Comparison of ENCODE assay signal across 28 cellular contexts in genomic region chr1:174606471-174606870, GRCh38.
"Had no signal": no experiment of that assay in that cellular context is flagged by ENCODE, and none has a peak within 500 bp of the region (broad histone marks: within the 10 kb centered on the region; RNA-seq: fewer than 3 reads in every experiment).

No MANE protein-coding gene starts in this region.

- H3K4me2 ChIP-seq: hepatocyte had no signal

- H3K9me3 ChIP-seq: colonic mucosa, esophagus muscularis mucosa, esophagus squamous epithelium, gastrocnemius medialis had no signal

- H3K79me2 ChIP-seq: hepatocyte had no signal

- DNase-seq: colonic mucosa; cortex of kidney; dermis blood vessel endothelial cell; dorsolateral prefrontal cortex; effector CD4-positive, alpha-beta T cell; effector CD8-positive, alpha-beta T cell; effector memory CD4-positive, alpha-beta T cell; effector memory CD8-positive, alpha-beta T cell; endodermal cell; erythroblast; esophagus squamous epithelium; foreskin fibroblast; foreskin keratinocyte; foreskin melanocyte; gastrocnemius medialis; glutamatergic neuron; head of caudate nucleus; heart left ventricle; heart right ventricle had no signal

- H3K4me3 ChIP-seq: colonic mucosa, coronary artery, dorsolateral prefrontal cortex, esophagus muscularis mucosa, esophagus squamous epithelium, gastrocnemius medialis, gastroesophageal sphincter, heart left ventricle, heart right ventricle, hepatocyte had no signal

- H3K4me1 ChIP-seq: colonic mucosa, esophagus muscularis mucosa, esophagus squamous epithelium, foreskin keratinocyte, gastrocnemius medialis, gastroesophageal sphincter, heart left ventricle, heart right ventricle had no signal

- H3K27ac ChIP-seq: colonic mucosa, coronary artery, dorsolateral prefrontal cortex, epithelial cell of prostate, esophagus muscularis mucosa, esophagus squamous epithelium, foreskin keratinocyte, gastrocnemius medialis, gastroesophageal sphincter, heart left ventricle, heart right ventricle, hepatocyte had no signal

- FAIRE-seq: endometrium, endothelial cell of umbilical vein, frontal cortex had no signal

- H3K36me3 ChIP-seq: colonic mucosa, gastrocnemius medialis had no signal

- H3K27me3 ChIP-seq: colonic mucosa, dorsolateral prefrontal cortex, esophagus muscularis mucosa, esophagus squamous epithelium, foreskin keratinocyte, gastrocnemius medialis, gastroesophageal sphincter, heart left ventricle, heart right ventricle, hepatocyte had no signal

- ATAC-seq: effector memory CD8-positive, alpha-beta T cell; esophagus mucosa; foreskin keratinocyte; gastrocnemius medialis; gastroesophageal sphincter; heart left ventricle; heart right ventricle had no signal

- H2AFZ ChIP-seq: hepatocyte had no signal
